In genomic region chr7:139629392-139630082, GRCh38 we compare ENCODE assay signal across 1 cellular context.
TF ChIP-seq lines count a peak whose summit lies in the region.

No MANE protein-coding gene starts in this region.

TF ChIP-seq in K562, 482 proteins besides CTCF, POLR2A, EP300 and RAD21 (continued from another document):
- TF ChIP-seq TFE3 (CRISPR knock-in tag; IDR thresholded peaks at IDR 0.05), result no peak
- TF ChIP-seq SMAD4 (CRISPR knock-in tag; conservative IDR thresholded peaks at IDR 0.05), result 0 out of 2 replicates have a peak, but pooled peaks have one; percentile 14
- no peak for TF ChIP-seq SRSF7 (optimal IDR thresholded peaks at IDR 0.05; ENCODE audit: low read depth, low read length)
- TF ChIP-seq RNF219 (CRISPR knock-in tag; IDR thresholded peaks at IDR 0.05), result no peak
- 0 out of 2 replicates have a peak, but pooled peaks have one; percentile 40 for TF ChIP-seq USF1 (CRISPR knock-in tag; IDR thresholded peaks at IDR 0.05)
- no peak for TF ChIP-seq GTF2A2 (tag; IDR thresholded peaks at IDR 0.05)
- TF ChIP-seq IRF9 (tag; IDR thresholded peaks at IDR 0.05), result no peak
- no peak for TF ChIP-seq BRCA1 (IDR thresholded peaks at IDR 0.05)
- no peak for TF ChIP-seq BRCA1 (CRISPR knock-in tag; IDR thresholded peaks at IDR 0.05)
- no peak for TF ChIP-seq ZFP91 (CRISPR knock-in tag; IDR thresholded peaks at IDR 0.05)
